23 cellular contexts compared by ENCODE assay signal in genomic region chr3:190497809-190498208, GRCh38. TPM values are rescaled to one million over a fixed set of nuclear protein-coding genes. Genes with fewer than 3 reads are reported as not detected.
A peak's percentile ranks its signal among the peaks of the same experiment; 100 is the strongest.
DNase-seq lines count a peak whose midpoint lies in the region; ATAC-seq and TF ChIP-seq lines count a peak whose summit lies in the region.
"Had no signal": no experiment of that assay in that cellular context is flagged by ENCODE, and none has a peak within 500 bp of the region (broad histone marks: within the 10 kb centered on the region; RNA-seq: fewer than 3 reads in every experiment).

No MANE protein-coding gene starts in this region.

- H3K36me3 ChIP-seq in heart right ventricle: no peaks in the 10 kb centered on the region
- H3K36me3 ChIP-seq: BLaER1 treated with 17β-estradiol and CSF1 and Interleukin-3, amounts not matched to agents 10 nM and 100 nM; left lung; tibial artery had no signal

- ATAC-seq in heart right ventricle (peak; percentile 71 to 94 (median 92)), GM18861 (IDR thresholded peaks at IDR 0.05; ENCODE audit: unreplicated experiment) (no peak), WTC11 (no peak)
- ATAC-seq: activated naive CD4-positive, alpha-beta T cell treated with anti-CD3 and anti-CD28 coated beads, Interleukin-2, amount 50 U/mL, for 72 hours; HepG2; left lung; SK-N-SH treated with all-trans-retinoic acid at 6 μM for 48 hours; stimulated activated effector memory CD8-positive, alpha-beta T cell treated with anti-CD3 and anti-CD28 coated beads, Interleukin-12 subunit alpha, Interleukin-12 subunit beta, amount 100 ng/mL, for 72 hours had no signal

- H3K27me3 ChIP-seq in heart right ventricle: peaks cover 0 to 4% (median 0%) of the 10 kb centered on the region in 7 donors
- H3K27me3 ChIP-seq: BLaER1 treated with 17β-estradiol and CSF1 and Interleukin-3, amounts not matched to agents 10 nM and 100 nM; left lung; tibial artery had no signal

- H3K27me3 Mint-ChIP-seq in WTC11 (ENCODE audit: low read depth): no peaks in the 10 kb centered on the region

- intact Hi-C loops in heart right ventricle (cut with DNase I): no loop called here

- DNase-seq in NCI-H1105 (lab: John Stamatoyannopoulos, UW) (peak; percentile 55), astrocyte of the hippocampus (ENCODE audit: low read depth, low spot score) (peak; percentile 49), heart right ventricle (peak in 1 of 2 donors; percentile 48), retinal pigment epithelial cell (ENCODE audit: low read depth) (peak; percentile 61), WTC11 (ENCODE audit: low spot score) (no peak)
- DNase-seq in stimulated activated naive CD4-positive, alpha-beta T cell treated with Interleukin-2 at 50 U/mL for 16 hours (lab: John Stamatoyannopoulos, UW): no peak
- DNase-seq: activated CD4-positive, alpha-beta T cell treated with anti-CD3 and anti-CD28 coated beads, Interleukin-2, amount 50 U/mL, for 48 hours; activated T-cell treated with anti-CD3 and anti-CD28 coated beads, Interleukin-2, amount 50 U/mL, for 1 hour; central memory CD4-positive, alpha-beta T cell; DMS 273 treated with DMSO at 0.1 percent for 48 hours; effector CD4-positive, alpha-beta T cell; left lung; NCI-H1930; NCI-H526; tibial artery had no signal

- H3K36me3 Mint-ChIP-seq in WTC11: no peaks in the 10 kb centered on the region
- H3K36me3 Mint-ChIP-seq: stimulated activated effector memory CD8-positive, alpha-beta T cell treated with anti-CD3 and anti-CD28 coated beads, Interleukin-12 subunit alpha, Interleukin-12 subunit beta, amount 100 ng/mL, for 72 hours had no signal

- no peaks in the 10 kb centered on the region for H3K9me3 ChIP-seq in heart right ventricle
- H3K9me3 ChIP-seq: BLaER1 treated with 17β-estradiol and CSF1 and Interleukin-3, amounts not matched to agents 10 nM and 100 nM; left lung; tibial artery had no signal

- POLR2A ChIA-PET in WTC11 (lab: Charles Lee): no interaction called here

- peak overlapping the region in 1 of 10 donors; percentile 13 for H3K4me3 ChIP-seq in heart right ventricle
- no peak overlapping the region for H3K4me3 ChIP-seq in retinal pigment epithelial cell (ENCODE audit: low read length)
- H3K4me3 ChIP-seq: BLaER1 treated with 17β-estradiol and CSF1 and Interleukin-3, amounts not matched to agents 10 nM and 100 nM; left lung; tibial artery had no signal

- TF ChIP-seq CTCF in heart right ventricle (IDR thresholded peaks at IDR 0.05) (no peak), retinal pigment epithelial cell (conservative IDR thresholded peaks at IDR 0.05; ENCODE audit: low read depth, low read length) (no peak), WTC11 (IDR thresholded peaks at IDR 0.05) (no peak)

- no peak overlapping the region for H3K27ac Mint-ChIP-seq in WTC11
- H3K27ac Mint-ChIP-seq: activated naive CD4-positive, alpha-beta T cell treated with anti-CD3 and anti-CD28 coated beads, Interleukin-2, amount 50 U/mL, for 72 hours; stimulated activated effector memory CD8-positive, alpha-beta T cell treated with anti-CD3 and anti-CD28 coated beads, Interleukin-12 subunit alpha, Interleukin-12 subunit beta, amount 100 ng/mL, for 72 hours had no signal

- CTCF ChIA-PET in WTC11 (lab: Charles Lee): no interaction called here

- H3K4me3 Mint-ChIP-seq in WTC11: no peak overlapping the region
- H3K4me3 Mint-ChIP-seq: stimulated activated effector memory CD8-positive, alpha-beta T cell treated with anti-CD3 and anti-CD28 coated beads, Interleukin-12 subunit alpha, Interleukin-12 subunit beta, amount 100 ng/mL, for 72 hours had no signal

- H3K9me3 Mint-ChIP-seq in WTC11: no peaks in the 10 kb centered on the region
- H3K9me3 Mint-ChIP-seq: stimulated activated effector memory CD8-positive, alpha-beta T cell treated with anti-CD3 and anti-CD28 coated beads, Interleukin-12 subunit alpha, Interleukin-12 subunit beta, amount 100 ng/mL, for 72 hours had no signal

- peaks cover 0 to 43% (median 9%) of the 10 kb centered on the region in 9 donors for H3K4me1 ChIP-seq in heart right ventricle
- H3K4me1 ChIP-seq: left lung, parathyroid adenoma, tibial artery had no signal

- 42 to 55% methylated on average over 3 of the region's 3 CpGs for WGBS in heart right ventricle, 2 donors

- H3K27ac ChIP-seq in heart right ventricle: peak overlapping the region in 8 of 10 donors; percentile 3 to 75 (median 60)
- H3K27ac ChIP-seq: BLaER1 treated with 17β-estradiol and CSF1 and Interleukin-3, amounts not matched to agents 10 nM and 100 nM; left lung; parathyroid adenoma; tibial artery had no signal

- peaks cover 5% of the 10 kb centered on the region; the same call in 1 of the 2 replicates for H3K4me1 Mint-ChIP-seq in WTC11
- H3K4me1 Mint-ChIP-seq: stimulated activated effector memory CD8-positive, alpha-beta T cell treated with anti-CD3 and anti-CD28 coated beads, Interleukin-12 subunit alpha, Interleukin-12 subunit beta, amount 100 ng/mL, for 72 hours had no signal

TF ChIP-seq in WTC11, 78 proteins besides CTCF, POLR2A, EP300 and RAD21 (continues in another document):
- TF ChIP-seq ESRRA (CRISPR knock-in tag; IDR thresholded peaks at IDR 0.05; ENCODE audit: borderline replicate concordance) (no peak), FOXJ3 (CRISPR knock-in tag; IDR thresholded peaks at IDR 0.05; ENCODE audit: borderline replicate concordance) (no peak), ZNF232 (CRISPR knock-in tag; IDR thresholded peaks at IDR 0.05) (no peak), CDX4 (CRISPR knock-in tag; IDR thresholded peaks at IDR 0.05; ENCODE audit: borderline replicate concordance) (no peak), ELF4 (CRISPR knock-in tag; IDR thresholded peaks at IDR 0.05; ENCODE audit: low read depth) (no peak), MAX (CRISPR knock-in tag; IDR thresholded peaks at IDR 0.05) (no peak), RELA (CRISPR knock-in tag; IDR thresholded peaks at IDR 0.05; ENCODE audit: borderline replicate concordance) (no peak), SP1 (CRISPR knock-in tag; conservative IDR thresholded peaks at IDR 0.05) (no peak), E2F1 (CRISPR knock-in tag; IDR thresholded peaks at IDR 0.05) (no peak), KAT7 (CRISPR knock-in tag; IDR thresholded peaks at IDR 0.05; ENCODE audit: borderline replicate concordance) (no peak), USF1 (CRISPR knock-in tag; IDR thresholded peaks at IDR 0.05) (no peak), NFE2L1 (CRISPR knock-in tag; IDR thresholded peaks at IDR 0.05) (no peak), ZNF425 (CRISPR knock-in tag; conservative IDR thresholded peaks at IDR 0.05) (no peak), SMAD4 (CRISPR knock-in tag; IDR thresholded peaks at IDR 0.05) (no peak), GTF2I (CRISPR knock-in tag; conservative IDR thresholded peaks at IDR 0.05) (no peak)

RNA-seq across cellular contexts. Expression of gene IL1RAP, which starts 16.1 kb away (rescaled TPM):
- total RNA-seq in heart right ventricle (10 to 100 TPM in 4 of 10 donors, 1 to 10 TPM in 6; 3.9 to 11.9 (median 8.7) TPM), WTC11 (2021) (4.5 to 5.7 TPM (median 4.5 TPM) in 3 replicates)
- 1 to 10 TPM; 2.1 to 5.9 TPM for polyA plus RNA-seq in heart right ventricle

RNA-seq across cellular contexts. Expression of gene TMEM207, which starts 48.1 kb away (rescaled TPM):
- total RNA-seq in heart right ventricle: not detected
- polyA plus RNA-seq in heart right ventricle: not detected
- total RNA-seq in WTC11 (2021): not detected in 3 replicates
- total RNA-seq: activated naive CD4-positive, alpha-beta T cell treated with anti-CD3 and anti-CD28 coated beads, Interleukin-2, amount 50 U/mL, for 72 hours; HepG2; left lung; OCI-LY7 had no signal
- polyA plus RNA-seq: HepG2 had no signal

Comparison
In these comparisons a context has a peak if more than half of its experiments do, and no peak if none do; other contexts are left out.
1. DNase-seq: peak in NCI-H1105 (single experiment), astrocyte of the hippocampus (single experiment) and retinal pigment epithelial cell (single experiment); none in WTC11 (single experiment) and stimulated activated naive CD4-positive, alpha-beta T cell treated with Interleukin-2 at 50 U/mL for 16 hours (single experiment).
2. ATAC-seq: peak in heart right ventricle (8 of 8); none in GM18861 (single experiment) and WTC11 (single experiment).